ENCODE assay signal across 10 cellular contexts in genomic region chr10:122154733-122155366, GRCh38.
DNase-seq lines count a peak whose midpoint lies in the region; ATAC-seq and TF ChIP-seq lines count a peak whose summit lies in the region.
"Had no signal": no experiment of that assay in that cellular context is flagged by ENCODE, and none has a peak within 500 bp of the region (broad histone marks: within the 10 kb centered on the region; RNA-seq: fewer than 3 reads in every experiment).

No MANE protein-coding gene starts in this region.

- H3K4me1 ChIP-seq in cardiac muscle cell (ENCODE audit: low read depth) (peaks cover 26% of the 10 kb centered on the region), esophagus (ENCODE audit: control insufficient read depth in 2 of 2, insufficient read depth in 2 of 2, low read length in 1 of 2) (peaks cover 6 to 14% of the 10 kb centered on the region in 2 donors), muscle layer of duodenum (ENCODE audit: control insufficient read depth in 1 of 2, insufficient read depth in 2 of 2, low read length in 2 of 2) (peaks cover 0 to 51% of the 10 kb centered on the region in 2 donors), aorta (ENCODE audit: control insufficient read depth in 1 of 2, insufficient read depth in 2 of 2, low read length in 2 of 2) (peaks cover 0 to 2% of the 10 kb centered on the region in 2 donors)

- H3K4me3 ChIP-seq in cardiac muscle cell: no peak overlapping the region
- H3K4me3 ChIP-seq in esophagus (ENCODE audit: low read depth in 1 of 2, low read length in 2 of 2): no peak overlapping the region
- peak overlapping the region in 1 of 2 donors; percentile 37 for H3K4me3 ChIP-seq in muscle layer of duodenum (ENCODE audit: low read depth in 1 of 2, low read length in 2 of 2)
- H3K4me3 ChIP-seq in aorta (ENCODE audit: low read length in 2 of 2): no peak overlapping the region
- H3K4me3 ChIP-seq: K562 had no signal

- DNase-seq in cardiac muscle cell (ENCODE audit: low read depth in 1 of 2, low spot score in 1 of 2) (peak; percentile 42 to 46), cardiac septum (ENCODE audit: low spot score) (no peak), aorta (peak; percentile 82 to 85), GM13977 (ENCODE audit: low spot score) (no peak), T-helper 2 cell (no peak)
- DNase-seq: WERI-Rb-1 had no signal

- ATAC-seq in aorta (ENCODE audit: low FRiP score) (peak; percentile 54), HG02759 (IDR thresholded peaks at IDR 0.05; ENCODE audit: unreplicated experiment) (no peak)
- ATAC-seq: K562 had no signal

- H3K9me3 ChIP-seq in cardiac muscle cell (ENCODE audit: low read depth): no peaks in the 10 kb centered on the region
- no peaks in the 10 kb centered on the region for H3K9me3 ChIP-seq in esophagus (ENCODE audit: control insufficient read depth in 2 of 2, insufficient read depth in 1 of 2, low read depth in 1 of 2, low read length in 1 of 2)
- H3K9me3 ChIP-seq in muscle layer of duodenum (ENCODE audit: control insufficient read depth in 1 of 2, low read length in 2 of 2): no peaks in the 10 kb centered on the region
- no peaks in the 10 kb centered on the region for H3K9me3 ChIP-seq in aorta (ENCODE audit: control insufficient read depth, low read length)

- no peak for TF ChIP-seq CTCF in cardiac muscle cell (IDR thresholded peaks at IDR 0.05; ENCODE audit: low read depth, low read length)
- TF ChIP-seq CTCF in GM13977 (IDR thresholded peaks at IDR 0.05; ENCODE audit: extremely low read depth, insufficient read depth, missing control alignments): no peak

- intact Hi-C loops in cardiac septum (cut with DNase I) (no loop called here), aorta (cut with DNase I) (no loop called here)

- H3K27me3 ChIP-seq in cardiac muscle cell: no peaks in the 10 kb centered on the region
- H3K27me3 ChIP-seq in esophagus (ENCODE audit: control insufficient read depth in 1 of 2, insufficient read depth in 2 of 2, low read length in 2 of 2): no peaks in the 10 kb centered on the region
- H3K27me3 ChIP-seq in muscle layer of duodenum (ENCODE audit: low read depth, low read length): no peaks in the 10 kb centered on the region
- no peaks in the 10 kb centered on the region for H3K27me3 ChIP-seq in aorta (ENCODE audit: control insufficient read depth in 1 of 2, insufficient read depth in 2 of 2, low read length in 1 of 2)

- H3K36me3 ChIP-seq in cardiac muscle cell (no peaks in the 10 kb centered on the region), esophagus (ENCODE audit: control insufficient read depth in 2 of 2, insufficient read depth in 2 of 2, low read length in 1 of 2) (peaks cover 2 to 6% of the 10 kb centered on the region in 2 donors), muscle layer of duodenum (ENCODE audit: control insufficient read depth in 1 of 2, insufficient read depth in 2 of 2, low read length in 2 of 2) (no peaks in the 10 kb centered on the region), aorta (ENCODE audit: control insufficient read depth in 1 of 2, insufficient read depth in 2 of 2, low read length in 1 of 2) (peaks cover 0 to 3% of the 10 kb centered on the region in 2 donors)
- H3K36me3 ChIP-seq: WERI-Rb-1 had no signal

- in situ Hi-C loops in GM13977 (cut with MboI; ENCODE audit: low pct_unique_long_range_greater_than_20kb, low sequenced_read_pairs, unreplicated experiment): no loop called here

- 24 to 32% methylated on average over 21 of the region's 21 CpGs for WGBS in esophagus, 2 donors
- 2 to 5% methylated on average over 21 of the region's 21 CpGs for WGBS in aorta, 2 donors

- H3K27ac ChIP-seq in cardiac muscle cell (peak overlapping the region; percentile 86), esophagus (ENCODE audit: low read depth in 2 of 2, low read length in 1 of 2) (peak overlapping the region; percentile 31 to 77), muscle layer of duodenum (ENCODE audit: low read length) (peak overlapping the region; percentile 19), aorta (ENCODE audit: low read depth in 1 of 2, low read length in 2 of 2) (peak overlapping the region; percentile 45 to 55)
- H3K27ac ChIP-seq: WERI-Rb-1 had no signal

Comparison
In these comparisons a context has a peak if more than half of its experiments do, and no peak if none do; other contexts are left out.
1. DNase-seq: peak in cardiac muscle cell (2 of 2) and aorta (2 of 2); none in cardiac septum (single experiment), GM13977 (single experiment) and T-helper 2 cell (0 of 5).
2. H3K27ac ChIP-seq: peak in every context shown above with its lines; median percentile 86 in cardiac muscle cell; 54 in esophagus; 50 in aorta; 19 in muscle layer of duodenum.